8 cellular contexts compared by ENCODE assay signal in genomic region chr11:107565219-107565937, GRCh38. TPM values are rescaled to one million over a fixed set of nuclear protein-coding genes. Genes with fewer than 3 reads are reported as not detected.
A peak's percentile ranks its signal among the peaks of the same experiment; 100 is the strongest.
DNase-seq lines count a peak whose midpoint lies in the region; ATAC-seq and TF ChIP-seq lines count a peak whose summit lies in the region.

Gene ALKBH8 (minus strand): TSS chr11:107565735. CDS start chr11:107560893, 4,842 bp downstream.

- CTCF ChIA-PET in BJ (lab: Yijun Ruan, JAX) = interaction anchor here (0.6 to 8.2 kb wide), 8 partner anchors 11 to 216 kb away, joined by 3 to 68 read pairs (median 6); no protein-coding TSS in a partner anchor

- ATAC-seq in HG03432 (IDR thresholded peaks at IDR 0.05; ENCODE audit: unreplicated experiment) = peak; percentile 86
- peak; percentile 89 for ATAC-seq in lung (ENCODE audit: insufficient read depth, low FRiP score)

- H3K4me3 ChIP-seq in BJ (ENCODE audit: low read depth, low read length) (peak within 1 kb of the TSS; percentile 87), lung (peak within 1 kb of the TSS; percentile 91)

- H3K36me3 ChIP-seq in BJ (ENCODE audit: control insufficient read depth, insufficient read depth, low read length) = no peaks in the 10 kb centered on the region
- H3K36me3 ChIP-seq in lung (ENCODE audit: control insufficient read depth in 2 of 2, insufficient read depth in 2 of 2, low read length in 2 of 2) = no peaks in the 10 kb centered on the region

- WGBS in lung, 2 donors = 0 to 1% methylated on average over 32 of the region's 32 CpGs

- peaks cover 3% of the 10 kb centered on the region; the same call in 1 of the 2 replicates for H3K27me3 ChIP-seq in BJ (ENCODE audit: control insufficient read depth, insufficient read depth, low read length)
- no peaks in the 10 kb centered on the region for H3K27me3 ChIP-seq in lung (ENCODE audit: control insufficient read depth, insufficient read depth)

- 0 out of 2 replicates have a peak, but pooled peaks have one; percentile 1 for TF ChIP-seq CTCF in BJ (IDR thresholded peaks at IDR 0.05; ENCODE audit: insufficient read depth, low read depth, low read length)
- TF ChIP-seq CTCF in lung (IDR thresholded peaks at IDR 0.05; ENCODE audit: control extremely low read depth, extremely low read depth) = no peak

- H3K27ac ChIP-seq in lung (ENCODE audit: low read depth in 1 of 2, low read length in 1 of 2) = peak within 1 kb of the TSS; percentile 73 to 92

- DNase-seq in BJ (ENCODE audit: low read depth) = no peak
- DNase-seq in GM19238 (ENCODE audit: insufficient read length, low spot score) = peak; percentile 47
- peak; percentile 66 for DNase-seq in NCI-H748 (lab: John Stamatoyannopoulos, UW; ENCODE audit: unreplicated experiment)
- DNase-seq in activated CD4-positive, alpha-beta T cell treated with anti-CD3 and anti-CD28 coated beads, Interleukin-2, amount 50 U/mL, for 4 hours = peak; percentile 69 to 72
- DNase-seq in ecto neural progenitor cell (ENCODE audit: low spot score) = peak; percentile 85
- peak; percentile 74 for DNase-seq in lung (ENCODE audit: low spot score)
- peak; percentile 46 to 54 (median 53) for DNase-seq in stimulated activated CD4-positive, alpha-beta T cell treated with anti-CD3 and anti-CD28 coated beads, TNF-alpha, amount 100 ng/mL, for 4 hours (ENCODE audit: low read depth in 3 of 3)

- no peaks in the 10 kb centered on the region for H3K9me3 ChIP-seq in lung (ENCODE audit: control insufficient read depth in 2 of 2, insufficient read depth in 1 of 2, low read length in 1 of 2)

- POLR2A ChIA-PET in BJ (lab: Charles Lee) = no interaction called here

- H3K4me1 ChIP-seq in lung (ENCODE audit: control insufficient read depth in 2 of 2, insufficient read depth in 2 of 2, low read length in 2 of 2) = peaks cover 4 to 13% of the 10 kb centered on the region in 2 donors

RNA-seq across cellular contexts. Expression of gene ALKBH8, which starts in this region (rescaled TPM):
- polyA plus RNA-seq in BJ (2011; rRNA removed) (2.9 and 5.6 TPM in 2 replicates), lung (1 to 10 TPM; 2.5 to 3.8 TPM)
- polyA minus RNA-seq in BJ (2011; rRNA and poly(A)+ RNA removed) = 2.4 TPM in 2 replicates
- 10 to 100 TPM in 1 of 2 donors, 1 to 10 TPM in 1; 6.3 to 10.9 TPM for total RNA-seq in lung
